8 cellular contexts compared by ENCODE assay signal in genomic region chr19:18306903-18307681, GRCh38. TPM values are rescaled to one million over a fixed set of nuclear protein-coding genes. Genes with fewer than 3 reads are reported as not detected.
DNase-seq lines count a peak whose midpoint lies in the region; ATAC-seq and TF ChIP-seq lines count a peak whose summit lies in the region.

No MANE protein-coding gene starts in this region.

- peak overlapping the region; percentile 79 to 98 (median 86) for H3K4me3 Mint-ChIP-seq in CD4-positive, CD25-positive, alpha-beta regulatory T cell

- no peak overlapping the region for H4K91ac ChIP-seq in neuronal stem cell (ENCODE audit: low read depth, low read length, poor library complexity)

- H3K4ac ChIP-seq in neuronal stem cell (ENCODE audit: low read length) = no peak overlapping the region

- H2BK12ac ChIP-seq in neuronal stem cell (ENCODE audit: low read length) = no peak overlapping the region

- H4K8ac ChIP-seq in neuronal stem cell (ENCODE audit: low read depth, low read length) = no peak overlapping the region

- no CpG with 5 or more reads among the region's 33 CpGs for WGBS in neuronal stem cell (ENCODE audit: extremely low coverage in 2 of 2, insufficient read length in 2 of 2, insufficient replicate concordance in 1 of 2), 2 donors

- peak overlapping the region; percentile 97 for H3K27ac ChIP-seq in CD4-positive, CD25-positive, alpha-beta regulatory T cell (ENCODE audit: insufficient read depth, low read length, poor library complexity, severe bottlenecking)
- H3K27ac ChIP-seq in Peyer's patch = peak overlapping the region; percentile 91 to 98 (median 93)
- no peak overlapping the region for H3K27ac ChIP-seq in neuronal stem cell (replicated peaks; ENCODE audit: low read length)

- no peaks in the 10 kb centered on the region for H3K27me3 Mint-ChIP-seq in CD4-positive, CD25-positive, alpha-beta regulatory T cell

- no peaks in the 10 kb centered on the region for H3K27me3 ChIP-seq in CD4-positive, CD25-positive, alpha-beta regulatory T cell (ENCODE audit: control insufficient read depth, insufficient read depth, low read length)
- H3K27me3 ChIP-seq in Peyer's patch (no peaks in the 10 kb centered on the region), neuronal stem cell (ENCODE audit: control insufficient read depth in 3 of 3, insufficient read depth in 3 of 3, low read depth in 1 of 3, low read length in 3 of 3) (no peaks in the 10 kb centered on the region)

- no peak for TF ChIP-seq POLR2A in Peyer's patch (IDR thresholded peaks at IDR 0.05)

- no peak overlapping the region for H2AFZ ChIP-seq in neuronal stem cell (ENCODE audit: low read length)

- H3K9me3 Mint-ChIP-seq in CD4-positive, CD25-positive, alpha-beta regulatory T cell = no peaks in the 10 kb centered on the region

- peak in 1 of 3 donors; percentile 68 for DNase-seq in CD4-positive, CD25-positive, alpha-beta regulatory T cell
- peak in 2 of 3 donors; percentile 50 to 56 for DNase-seq in Peyer's patch
- DNase-seq in choroid plexus epithelial cell (ENCODE audit: low read depth) = peak; percentile 44
- DNase-seq in neuronal stem cell (ENCODE audit: low spot score) = no peak
- no peak for DNase-seq in GM13977 (ENCODE audit: low spot score)
- no peak for DNase-seq in NCI-H1417 (lab: John Stamatoyannopoulos, UW)

- H3K79me1 ChIP-seq in neuronal stem cell (ENCODE audit: low read depth, low read length) = peaks cover 13% of the 10 kb centered on the region

- H2BK15ac ChIP-seq in neuronal stem cell (ENCODE audit: low read length) = no peak overlapping the region

- no peak for ATAC-seq in CD4-positive, CD25-positive, alpha-beta regulatory T cell (ENCODE audit: low read depth in 2 of 2)
- ATAC-seq in GM19351 (IDR thresholded peaks at IDR 0.05; ENCODE audit: unreplicated experiment) (no peak), GM21526 (IDR thresholded peaks at IDR 0.05; ENCODE audit: low FRiP score, unreplicated experiment) (no peak)

- peak overlapping the region; percentile 65 for H3K23ac ChIP-seq in neuronal stem cell (ENCODE audit: low read depth, low read length, poor library complexity)

- no peak overlapping the region for H3K9ac ChIP-seq in neuronal stem cell (ENCODE audit: low read depth, low read length, poor library complexity)

- no peak overlapping the region for H2BK5ac ChIP-seq in neuronal stem cell (ENCODE audit: low read length)

- no peak overlapping the region for H2AK5ac ChIP-seq in neuronal stem cell (ENCODE audit: low read depth, low read length)

- no peaks in the 10 kb centered on the region for H3K9me3 ChIP-seq in CD4-positive, CD25-positive, alpha-beta regulatory T cell (ENCODE audit: control insufficient read depth in 2 of 2, low read length in 2 of 2)
- H3K9me3 ChIP-seq in Peyer's patch = no peaks in the 10 kb centered on the region
- no peaks in the 10 kb centered on the region for H3K9me3 ChIP-seq in neuronal stem cell (replicated peaks in 1 of 2; ENCODE audit: control insufficient read depth in 2 of 2, insufficient read depth in 1 of 2, low read depth in 1 of 2, low read length in 2 of 2)

- no peak overlapping the region for H2BK120ac ChIP-seq in neuronal stem cell (ENCODE audit: low read depth, low read length)

- in situ Hi-C loops in GM13977 (cut with MboI; ENCODE audit: low pct_unique_long_range_greater_than_20kb, low sequenced_read_pairs, unreplicated experiment) = no loop called here

- no peak overlapping the region for H3K4me2 ChIP-seq in neuronal stem cell (ENCODE audit: insufficient read depth, low read length, poor library complexity, severe bottlenecking)

- peaks cover 60% of the 10 kb centered on the region for H3K4me1 ChIP-seq in CD4-positive, CD25-positive, alpha-beta regulatory T cell (ENCODE audit: control insufficient read depth, insufficient read depth, low read length, poor library complexity, severe bottlenecking)
- H3K4me1 ChIP-seq in Peyer's patch (peaks cover 10 to 67% (median 36%) of the 10 kb centered on the region in 4 donors), neuronal stem cell (ENCODE audit: control insufficient read depth in 2 of 2, insufficient read depth in 1 of 2, low read depth in 1 of 2, low read length in 2 of 2) (peaks cover 10 to 17% of the 10 kb centered on the region in 2 donors)

- peaks cover 4% of the 10 kb centered on the region for H3K36me3 ChIP-seq in CD4-positive, CD25-positive, alpha-beta regulatory T cell (ENCODE audit: control insufficient read depth, insufficient read depth, low read length)
- H3K36me3 ChIP-seq in Peyer's patch (peaks cover 0 to 19% (median 0%) of the 10 kb centered on the region in 3 donors), neuronal stem cell (replicated peaks in 1 of 2; ENCODE audit: control insufficient read depth in 2 of 2, insufficient read depth in 2 of 2, low read length in 2 of 2) (peaks cover 51 to 63% of the 10 kb centered on the region in 2 donors)

- TF ChIP-seq CTCF in Peyer's patch (IDR thresholded peaks at IDR 0.05) = peak in 1 of 6 experiments; percentile 8
- no peak for TF ChIP-seq CTCF in choroid plexus epithelial cell (conservative IDR thresholded peaks at IDR 0.05; ENCODE audit: low read depth, low read length)
- no peak for TF ChIP-seq CTCF in GM13977 (IDR thresholded peaks at IDR 0.05; ENCODE audit: extremely low read depth, insufficient read depth, missing control alignments)

- peaks cover 0 to 50% (median 17%) of the 10 kb centered on the region in 4 donors for H3K4me1 Mint-ChIP-seq in CD4-positive, CD25-positive, alpha-beta regulatory T cell

- no peak overlapping the region for H3K18ac ChIP-seq in neuronal stem cell (ENCODE audit: low read length)

- H3K14ac ChIP-seq in neuronal stem cell (ENCODE audit: low read length) = no peak overlapping the region

- peak overlapping the region; percentile 21 for H3K4me3 ChIP-seq in CD4-positive, CD25-positive, alpha-beta regulatory T cell (ENCODE audit: low read depth, low read length)
- H3K4me3 ChIP-seq in Peyer's patch (no peak overlapping the region), choroid plexus epithelial cell (ENCODE audit: low read depth, low read length) (no peak overlapping the region), neuronal stem cell (ENCODE audit: low read length in 2 of 2) (no peak overlapping the region)

- H3K36me3 Mint-ChIP-seq in CD4-positive, CD25-positive, alpha-beta regulatory T cell = peaks cover 3% of the 10 kb centered on the region

- H3K27ac Mint-ChIP-seq in CD4-positive, CD25-positive, alpha-beta regulatory T cell = peak overlapping the region; percentile 86 to 97 (median 94)

RNA-seq across cellular contexts. Expression of gene LSM4, which starts 15.8 kb away (rescaled TPM):
- 45.6 TPM for total RNA-seq in CD4-positive, CD25-positive, alpha-beta regulatory T cell
- 100 to 1,000 TPM; 101 to 118 (median 116) TPM for polyA plus RNA-seq in CD4-positive, CD25-positive, alpha-beta regulatory T cell
- 100 to 1,000 TPM; 102 to 193 (median 178) TPM for total RNA-seq in Peyer's patch
- polyA plus RNA-seq in neuronal stem cell (2013, experiment 1 of 2) = 355 TPM
- 349 TPM for polyA plus RNA-seq in neuronal stem cell (2013, experiment 2 of 2)

RNA-seq across cellular contexts. Expression of gene JUND, which starts 25.7 kb away (rescaled TPM):
- 1,564 TPM for total RNA-seq in CD4-positive, CD25-positive, alpha-beta regulatory T cell
- polyA plus RNA-seq in CD4-positive, CD25-positive, alpha-beta regulatory T cell = 10 to 100 TPM; 30.7 to 85.9 (median 58.8) TPM
- total RNA-seq in Peyer's patch = 100 to 1,000 TPM; 629 to 753 (median 680) TPM
- 126 TPM for polyA plus RNA-seq in neuronal stem cell (2013, experiment 1 of 2)
- 119 TPM for polyA plus RNA-seq in neuronal stem cell (2013, experiment 2 of 2)

RNA-seq across cellular contexts. Expression of gene IQCN, which starts 32.8 kb away (rescaled TPM):
- total RNA-seq in CD4-positive, CD25-positive, alpha-beta regulatory T cell = 26.5 TPM
- under 1 TPM in 3 of 4 donors, not detected in 1; 0.03 to 0.28 (median 0.16) TPM for polyA plus RNA-seq in CD4-positive, CD25-positive, alpha-beta regulatory T cell
- total RNA-seq in Peyer's patch = 10 to 100 TPM in 2 of 4 donors, 1 to 10 TPM in 2; 7.4 to 40.2 (median 17.0) TPM
- polyA plus RNA-seq in neuronal stem cell (2013, experiment 1 of 2) = 0.81 TPM
- polyA plus RNA-seq in neuronal stem cell (2013, experiment 2 of 2) = 1.1 TPM

RNA-seq across cellular contexts. Expression of gene PGPEP1, which starts 33.3 kb away (rescaled TPM):
- total RNA-seq in CD4-positive, CD25-positive, alpha-beta regulatory T cell = 39.4 TPM
- 1 to 10 TPM; 6.7 to 8.7 (median 8.2) TPM for polyA plus RNA-seq in CD4-positive, CD25-positive, alpha-beta regulatory T cell
- total RNA-seq in Peyer's patch = 100 to 1,000 TPM in 1 of 4 donors, 10 to 100 TPM in 3; 45.4 to 138 (median 89.2) TPM
- 10.5 TPM for polyA plus RNA-seq in neuronal stem cell (2013, experiment 1 of 2)
- polyA plus RNA-seq in neuronal stem cell (2013, experiment 2 of 2) = 10.8 TPM

Comparison
In these comparisons a context has a peak if more than half of its experiments do, and no peak if none do; other contexts are left out.
1. DNase-seq: peak in Peyer's patch (2 of 3) and choroid plexus epithelial cell (single experiment); none in neuronal stem cell (single experiment), GM13977 (single experiment) and NCI-H1417 (0 of 3).